6 cellular contexts compared by ENCODE assay signal in the genomic region with DNA sequence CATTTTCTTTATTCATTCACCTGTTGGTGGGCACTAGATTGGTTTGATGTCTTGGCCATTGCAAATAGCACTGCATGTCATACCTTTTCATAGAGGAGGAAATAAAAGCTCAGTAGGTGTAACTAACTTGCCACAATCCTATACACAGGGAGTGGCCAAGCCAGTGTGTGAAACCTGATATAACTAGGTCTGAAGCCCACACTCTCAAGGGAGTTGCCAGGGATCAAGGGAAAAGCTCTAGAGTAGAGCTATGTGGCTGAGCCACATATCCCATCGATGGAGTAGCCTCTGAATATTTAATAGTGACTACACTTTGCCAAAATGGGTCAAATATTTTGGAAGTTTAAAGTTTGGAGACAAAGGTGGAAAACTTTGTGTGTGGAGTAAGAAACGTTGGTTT.
"Had no signal": no experiment of that assay in that cellular context is flagged by ENCODE, and none has a peak within 500 bp of the region (broad histone marks: within the 10 kb centered on the region; RNA-seq: fewer than 3 reads in every experiment).

No MANE protein-coding gene starts in this region.

- H3K9me3 Mint-ChIP-seq: GM23338 had no signal

- H3K4me1 ChIP-seq: HAP-1 had no signal

- H3K4me3 Mint-ChIP-seq: GM23338 had no signal

- ATAC-seq: GM23338, HCT116, K562 had no signal

- DNase-seq: H7, IMR-90 had no signal

- H3K4me3 ChIP-seq: GM23338, HAP-1, K562 had no signal

- H3K9me3 ChIP-seq: HAP-1 had no signal

- H3K36me3 ChIP-seq: HAP-1 had no signal
